ENCODE assay signal across 10 cellular contexts in the genomic region with DNA sequence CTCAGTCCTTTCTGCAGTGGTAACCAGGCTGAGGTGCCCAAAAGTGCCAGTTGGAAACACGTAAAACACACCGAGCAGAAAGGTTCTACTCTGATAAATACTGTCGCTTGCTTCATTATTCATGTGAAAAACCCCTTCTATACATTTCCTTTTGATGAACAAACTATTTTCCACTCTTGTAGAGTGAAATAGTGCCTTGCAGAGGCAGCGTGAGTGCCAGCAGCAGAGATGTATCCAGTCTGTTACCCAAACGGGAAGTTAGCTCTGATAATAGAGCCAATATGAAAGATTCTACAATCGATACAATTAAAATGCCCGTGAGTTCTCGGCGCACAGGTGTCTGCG. TPM values are rescaled to one million over a fixed set of nuclear protein-coding genes. Genes with fewer than 3 reads are reported as not detected.
DNase-seq lines count a peak whose midpoint lies in the region; ATAC-seq, FAIRE-seq and TF ChIP-seq lines count a peak whose summit lies in the region.
"Had no signal": no experiment of that assay in that cellular context is flagged by ENCODE, and none has a peak within 500 bp of the region (broad histone marks: within the 10 kb centered on the region; RNA-seq: fewer than 3 reads in every experiment).

No MANE protein-coding gene starts in this region.

- H3K27ac ChIP-seq in K562 (ENCODE audit: extremely low read depth, low read depth, low read length) (no peak overlapping the region), tibial nerve (peak overlapping the region in 2 of 4 donors; percentile 53 to 89)

- no peaks in the 10 kb centered on the region for H3K36me3 ChIP-seq in K562 (ENCODE audit: control insufficient read depth, insufficient read depth, low read length)
- no peaks in the 10 kb centered on the region for H3K36me3 ChIP-seq in tibial nerve

- H3K4me1 ChIP-seq in K562 (replicated peaks in 1 of 2; ENCODE audit: control insufficient read depth in 2 of 2, insufficient read depth in 2 of 2, low read length in 2 of 2): peaks cover 10 to 55% of the 10 kb centered on the region in 2 experiments
- H3K4me1 ChIP-seq in tibial nerve: peaks cover 0 to 60% (median 31%) of the 10 kb centered on the region in 4 donors

- peak; percentile 37 for DNase-seq in activated naive CD4-positive, alpha-beta T cell treated with anti-CD3 and anti-CD28 coated beads for 36 hours
- DNase-seq in activated naive CD4-positive, alpha-beta T cell treated with anti-CD3 and anti-CD28 coated beads, Interleukin-2, amount 50 U/mL, for 16 hours: no peak
- DNase-seq in K562 (ENCODE audit: extremely low read depth in 1 of 4, low spot score in 3 of 4): no peak
- DNase-seq in memory B cell (ENCODE audit: low spot score in 2 of 2): no peak
- DNase-seq in tibial nerve (ENCODE audit: low spot score in 2 of 2): no peak
- DNase-seq in urothelium cell line (ENCODE audit: low spot score): no peak
- DNase-seq: RPMI8226 had no signal

- CTCF ChIA-PET in activated naive CD4-positive, alpha-beta T cell treated with anti-CD3 and anti-CD28 coated beads for 36 hours (lab: Charles Lee): interaction anchor here (0.6 to 1.0 kb wide), 3 partner anchors 29 to 89 kb away, joined by 3 read pairs; no protein-coding TSS in a partner anchor
- CTCF ChIA-PET in K562 (lab: Yijun Ruan, JAX; ENCODE audit: low intra/inter-chr PET ratio): no interaction called here

- in situ Hi-C loops in K562 (cut with MboI): no loop called here

- H3K4me1 Mint-ChIP-seq in activated naive CD4-positive, alpha-beta T cell treated with anti-CD3 and anti-CD28 coated beads for 36 hours (ENCODE audit: low read depth): peaks cover 18% of the 10 kb centered on the region
- H3K4me1 Mint-ChIP-seq in memory B cell: peaks cover 8% of the 10 kb centered on the region

- no peak for TF ChIP-seq POLR2A in K562 (conservative IDR thresholded peaks at IDR 0.05)
- no peak for TF ChIP-seq POLR2A in tibial nerve (IDR thresholded peaks at IDR 0.05)

- no peak for TF ChIP-seq RAD21 in K562 (CRISPR knock-in tag; conservative IDR thresholded peaks at IDR 0.05 in 1 of 2, IDR thresholded peaks at IDR 0.05 in 1 of 2)

- H4K20me1 ChIP-seq in K562 (replicated peaks; ENCODE audit: control insufficient read depth, insufficient read depth, low read length): 0 out of 2 replicates have a peak, but pooled peaks cover 10% of the 10 kb centered on the region

- POLR2A ChIA-PET in K562 (lab: Yijun Ruan, JAX): no interaction called here

- no peak for TF ChIP-seq CTCF in K562 (IDR thresholded peaks at IDR 0.05 in 2 of 3, conservative IDR thresholded peaks at IDR 0.05 in 1 of 3; ENCODE audit: insufficient read depth in 2 of 3, low read depth in 1 of 3, low read length in 3 of 3)
- no peak for TF ChIP-seq CTCF in tibial nerve (IDR thresholded peaks at IDR 0.05)

- no peak overlapping the region for H3K27ac Mint-ChIP-seq in activated naive CD4-positive, alpha-beta T cell treated with anti-CD3 and anti-CD28 coated beads for 36 hours
- H3K27ac Mint-ChIP-seq in memory B cell: peak overlapping the region; percentile 56

- ATAC-seq in K562 (no peak), memory B cell (ENCODE audit: low read depth) (peak; percentile 26), HG03439 (IDR thresholded peaks at IDR 0.05; ENCODE audit: unreplicated experiment) (no peak), GM18520 (IDR thresholded peaks at IDR 0.05; ENCODE audit: unreplicated experiment) (no peak)

- 0 out of 2 replicates have a peak overlapping the region, but pooled peaks have one; percentile 55 for H3K4me2 ChIP-seq in K562 (ENCODE audit: insufficient read depth, low read length)

- H3K9me1 ChIP-seq in K562 (ENCODE audit: control insufficient read depth, insufficient read depth, low read length): no peaks in the 10 kb centered on the region

- intact Hi-C loops in activated naive CD4-positive, alpha-beta T cell treated with anti-CD3 and anti-CD28 coated beads for 36 hours (cut with micrococcal nuclease): no loop called here
- intact Hi-C loops in K562 (cut with micrococcal nuclease): no loop called here

- H3K36me3 Mint-ChIP-seq in activated naive CD4-positive, alpha-beta T cell treated with anti-CD3 and anti-CD28 coated beads for 36 hours (ENCODE audit: low read depth): no peaks in the 10 kb centered on the region
- peaks cover 2% of the 10 kb centered on the region for H3K36me3 Mint-ChIP-seq in memory B cell

- H3K4me3 ChIP-seq in K562: no peak overlapping the region; the same call in 1 of the 2 replicates
- peak overlapping the region; percentile 44 to 94 (median 49) for H3K4me3 ChIP-seq in tibial nerve

- TF ChIP-seq EP300 in K562 (IDR thresholded peaks at IDR 0.05; ENCODE audit: low read length) (no peak), tibial nerve (IDR thresholded peaks at IDR 0.05) (no peak)

- H3K79me2 ChIP-seq in K562 (ENCODE audit: control insufficient read depth, insufficient read depth, low read length): no peaks in the 10 kb centered on the region

- BruUV-seq in K562 (replicated peaks; lab: Mats Ljungman, UMichigan): no TSS peak

- H3K27me3 ChIP-seq in K562 (ENCODE audit: control insufficient read depth in 2 of 2, insufficient read depth in 2 of 2, low read length in 2 of 2) (peaks cover 12 to 28% of the 10 kb centered on the region in 2 experiments; a peak in 4 of 5 replicates), tibial nerve (peaks cover 0 to 5% of the 10 kb centered on the region in 2 donors)

- H3K9me3 ChIP-seq in K562 (replicated peaks; ENCODE audit: control insufficient read depth, insufficient read depth, low read depth, low read length): no peaks in the 10 kb centered on the region
- H3K9me3 ChIP-seq in tibial nerve: no peaks in the 10 kb centered on the region

- 49% methylated on average over 10 of the region's 10 CpGs for WGBS in K562 (ENCODE audit: insufficient coverage, low coverage, missing lambda C conversion rate)
- 17 to 24% methylated on average over 10 of the region's 10 CpGs for WGBS in tibial nerve, 2 donors

- FAIRE-seq in K562 (lab: Jason Lieb, UNC) (no peak), urothelium cell line (lab: Jason Lieb, UNC) (no peak)

- no peak overlapping the region for H3K9ac ChIP-seq in K562 (ENCODE audit: insufficient read depth in 1 of 2, low read depth in 2 of 2, low read length in 2 of 2)

- H2AFZ ChIP-seq in K562 (ENCODE audit: low read depth, low read length): no peak overlapping the region

- H3K9me3 Mint-ChIP-seq in activated naive CD4-positive, alpha-beta T cell treated with anti-CD3 and anti-CD28 coated beads for 36 hours: no peaks in the 10 kb centered on the region
- H3K9me3 Mint-ChIP-seq in memory B cell: no peaks in the 10 kb centered on the region

- peaks cover 41% of the 10 kb centered on the region for H3K27me3 Mint-ChIP-seq in activated naive CD4-positive, alpha-beta T cell treated with anti-CD3 and anti-CD28 coated beads for 36 hours (ENCODE audit: low read depth)
- H3K27me3 Mint-ChIP-seq in memory B cell: peaks cover 36% of the 10 kb centered on the region

- H3K4me3 Mint-ChIP-seq in activated naive CD4-positive, alpha-beta T cell treated with anti-CD3 and anti-CD28 coated beads for 36 hours: peak overlapping the region; percentile 76
- peak overlapping the region; percentile 89 for H3K4me3 Mint-ChIP-seq in memory B cell

RNA-seq across cellular contexts. Expression of gene ZBTB46, which starts 1.5 kb away (rescaled TPM):
- under 1 TPM; 0.17 to 0.20 TPM for total RNA-seq in activated naive CD4-positive, alpha-beta T cell treated with anti-CD3 and anti-CD28 coated beads for 36 hours
- 6.4 and 23.8 TPM in 2 replicates for total RNA-seq in K562 (2011; cell fraction: chromatin; rRNA removed; ENCODE audit: low replicate concordance)
- 8.2 and 11.0 TPM in 2 replicates for total RNA-seq in K562 (2011; cell fraction: nucleolus; rRNA removed)
- total RNA-seq in K562 (2011; cell fraction: nucleoplasm; rRNA removed): 6.0 and 7.5 TPM in 2 replicates
- total RNA-seq in K562 (2014; rRNA removed): 2.2 and 2.6 TPM in 2 replicates
- total RNA-seq in K562 (2014; rRNA removed; fragmentation: Illumina TruSeq; extraction: Trizol): 0.38 and 0.40 TPM in 2 replicates
- 2.3 TPM in 2 replicates for total RNA-seq in K562 (2015; rRNA removed; fragmentation: Illumina TruSeq; extraction: Trizol)
- total RNA-seq in K562 (2021): 4.1 and 4.6 TPM in 2 replicates
- 1.1 and 1.7 TPM in 2 replicates for polyA plus RNA-seq in K562 (2011; rRNA removed)
- polyA plus RNA-seq in K562 (2011; cell fraction: cytosol; rRNA removed): 1.7 and 3.0 TPM in 2 replicates
- 4.8 and 8.1 TPM in 2 replicates for polyA plus RNA-seq in K562 (2011; cell fraction: nucleus; rRNA removed)
- 2.3 and 3.0 TPM in 2 replicates for polyA plus RNA-seq in K562 (2012)
- polyA plus RNA-seq in K562 (2014; fragmentation: Illumina TruSeq; extraction: Trizol): 0.39 and 1.1 TPM in 2 replicates
- polyA plus RNA-seq in K562 (2014; fragmentation: Nextera tagmentation; extraction: Ambion mirVana): under 1 TPM; 0.29 to 0.58 TPM
- 1.3 and 2.0 TPM in 2 replicates for polyA plus RNA-seq in K562 (2014; rRNA removed)
- polyA minus RNA-seq in K562 (2011; rRNA and poly(A)+ RNA removed): 13.0 and 13.5 TPM in 2 replicates
- 14.3 and 18.7 TPM in 2 replicates for polyA minus RNA-seq in K562 (2011; cell fraction: cytosol; rRNA and poly(A)+ RNA removed)
- polyA minus RNA-seq in K562 (2011; cell fraction: nucleus; rRNA and poly(A)+ RNA removed): 4.2 and 5.1 TPM in 2 replicates
- total RNA-seq in tibial nerve: 10 to 100 TPM; 11.5 to 20.4 (median 12.6) TPM

RNA-seq across cellular contexts. Expression of gene ABHD16B, which starts 31.7 kb away (rescaled TPM):
- total RNA-seq in activated naive CD4-positive, alpha-beta T cell treated with anti-CD3 and anti-CD28 coated beads for 36 hours: not detected
- not detected in 2 replicates for total RNA-seq in K562 (2011; cell fraction: chromatin; rRNA removed; ENCODE audit: low replicate concordance)
- not detected in 2 replicates for total RNA-seq in K562 (2011; cell fraction: nucleolus; rRNA removed)
- not detected in 2 replicates for total RNA-seq in K562 (2011; cell fraction: nucleoplasm; rRNA removed)
- total RNA-seq in K562 (2014; rRNA removed) (not detected in 2 replicates), K562 (2014; rRNA removed; fragmentation: Illumina TruSeq; extraction: Trizol) (not detected in 2 replicates), K562 (2015; rRNA removed; fragmentation: Illumina TruSeq; extraction: Trizol) (not detected in 2 replicates), K562 (2021) (not detected in 2 replicates), tibial nerve (not detected)
- polyA plus RNA-seq in K562 (2011; rRNA removed) (not detected in 2 replicates), K562 (2014; fragmentation: Illumina TruSeq; extraction: Trizol) (not detected in 2 replicates), K562 (2014; fragmentation: Nextera tagmentation; extraction: Ambion mirVana) (not detected), K562 (2014; rRNA removed) (not detected in 2 replicates)
- not detected in 2 replicates for polyA plus RNA-seq in K562 (2011; cell fraction: cytosol; rRNA removed)
- polyA plus RNA-seq in K562 (2011; cell fraction: nucleus; rRNA removed): not detected in 2 replicates
- not detected in 2 replicates for polyA plus RNA-seq in K562 (2012)
- not detected in 2 replicates for polyA minus RNA-seq in K562 (2011; rRNA and poly(A)+ RNA removed)
- polyA minus RNA-seq in K562 (2011; cell fraction: cytosol; rRNA and poly(A)+ RNA removed): not detected in 2 replicates
- not detected in 2 replicates for polyA minus RNA-seq in K562 (2011; cell fraction: nucleus; rRNA and poly(A)+ RNA removed)
- total RNA-seq: dermis microvascular lymphatic vessel endothelial cell had no signal

RNA-seq across cellular contexts. Expression of gene TPD52L2, which starts 35.5 kb away (rescaled TPM):
- 10 to 100 TPM; 38.2 to 38.9 TPM for total RNA-seq in activated naive CD4-positive, alpha-beta T cell treated with anti-CD3 and anti-CD28 coated beads for 36 hours
- total RNA-seq in K562 (2011; cell fraction: chromatin; rRNA removed; ENCODE audit: low replicate concordance): 66.8 and 118 TPM in 2 replicates
- 62.7 and 66.1 TPM in 2 replicates for total RNA-seq in K562 (2011; cell fraction: nucleolus; rRNA removed)
- 60.7 and 71.2 TPM in 2 replicates for total RNA-seq in K562 (2011; cell fraction: nucleoplasm; rRNA removed)
- total RNA-seq in K562 (2014; rRNA removed) (54.7 and 69.8 TPM in 2 replicates), K562 (2014; rRNA removed; fragmentation: Illumina TruSeq; extraction: Trizol) (60.6 and 66.7 TPM in 2 replicates), K562 (2015; rRNA removed; fragmentation: Illumina TruSeq; extraction: Trizol) (74.6 and 76.2 TPM in 2 replicates), K562 (2021) (94.2 and 95.4 TPM in 2 replicates), tibial nerve (100 to 1,000 TPM; 108 to 122 (median 115) TPM)
- polyA plus RNA-seq in K562 (2011; rRNA removed) (97.8 and 117 TPM in 2 replicates), K562 (2014; fragmentation: Illumina TruSeq; extraction: Trizol) (112 and 115 TPM in 2 replicates), K562 (2014; fragmentation: Nextera tagmentation; extraction: Ambion mirVana) (1 to 10 TPM; 1.9 to 9.3 TPM), K562 (2014; rRNA removed) (98.5 and 99.5 TPM in 2 replicates)
- 109 and 128 TPM in 2 replicates for polyA plus RNA-seq in K562 (2011; cell fraction: cytosol; rRNA removed)
- polyA plus RNA-seq in K562 (2011; cell fraction: nucleus; rRNA removed): 76.7 and 81.1 TPM in 2 replicates
- 73.1 and 95.5 TPM in 2 replicates for polyA plus RNA-seq in K562 (2012)
- polyA minus RNA-seq in K562 (2011; rRNA and poly(A)+ RNA removed): 48.0 and 69.0 TPM in 2 replicates
- polyA minus RNA-seq in K562 (2011; cell fraction: cytosol; rRNA and poly(A)+ RNA removed): 69.2 and 82.6 TPM in 2 replicates
- 18.4 and 23.2 TPM in 2 replicates for polyA minus RNA-seq in K562 (2011; cell fraction: nucleus; rRNA and poly(A)+ RNA removed)
